10 cellular contexts compared by ENCODE assay signal in genomic region chr17:63516910-63517824, GRCh38. TPM values are rescaled to one million over a fixed set of nuclear protein-coding genes. Genes with fewer than 3 reads are reported as not detected.
DNase-seq lines count a peak whose midpoint lies in the region; ATAC-seq and TF ChIP-seq lines count a peak whose summit lies in the region.
"Had no signal": no experiment of that assay in that cellular context is flagged by ENCODE, and none has a peak within 500 bp of the region (broad histone marks: within the 10 kb centered on the region; RNA-seq: fewer than 3 reads in every experiment).

No MANE protein-coding gene starts in this region.

- no peak overlapping the region for H3K4me3 Mint-ChIP-seq in activated naive CD8-positive, alpha-beta T cell treated with anti-CD3 and anti-CD28 coated beads for 36 hours

- no peaks in the 10 kb centered on the region for H4K20me1 ChIP-seq in osteoblast (ENCODE audit: insufficient read depth, low read length)

- no peaks in the 10 kb centered on the region for H3K9me3 Mint-ChIP-seq in activated naive CD8-positive, alpha-beta T cell treated with anti-CD3 and anti-CD28 coated beads for 36 hours

- peaks cover 24% of the 10 kb centered on the region for H3K27me3 ChIP-seq in osteoblast (ENCODE audit: insufficient read depth, low read length)

- H2AFZ ChIP-seq in osteoblast (ENCODE audit: low read length): no peak overlapping the region

- H3K36me3 ChIP-seq in HEK293 (ENCODE audit: control insufficient read depth in 2 of 2, insufficient read depth in 1 of 2, low read length in 2 of 2): no peaks in the 10 kb centered on the region
- no peaks in the 10 kb centered on the region for H3K36me3 ChIP-seq in osteoblast (ENCODE audit: insufficient read depth, low read length)

- H3K9me3 ChIP-seq in HEK293 (ENCODE audit: control insufficient read depth, insufficient read depth, low read depth, low read length) (no peaks in the 10 kb centered on the region), osteoblast (ENCODE audit: low read depth, low read length) (no peaks in the 10 kb centered on the region)

- peaks cover 8% of the 10 kb centered on the region for H3K4me1 Mint-ChIP-seq in activated naive CD8-positive, alpha-beta T cell treated with anti-CD3 and anti-CD28 coated beads for 36 hours

- peaks cover 27% of the 10 kb centered on the region for H3K27me3 Mint-ChIP-seq in activated naive CD8-positive, alpha-beta T cell treated with anti-CD3 and anti-CD28 coated beads for 36 hours

- CTCF ChIA-PET in HEK293 (lab: Yijun Ruan, JAX): interaction anchor here (0.6 to 1.0 kb wide), 3 partner anchors 10 to 180 kb away, joined by 3 read pairs; no protein-coding TSS in a partner anchor

- no peaks in the 10 kb centered on the region for H3K36me3 Mint-ChIP-seq in activated naive CD8-positive, alpha-beta T cell treated with anti-CD3 and anti-CD28 coated beads for 36 hours

- DNase-seq in DMS53 (lab: John Stamatoyannopoulos, UW) (peak; percentile 67), osteoblast (ENCODE audit: insufficient read length, low spot score, missing footprints) (peak; percentile 89), erythroblast (lab: John Stamatoyannopoulos, UW) (no peak), NCI-H345 treated with DMSO at 0.1 percent for 48 hours (lab: John Stamatoyannopoulos, UW; ENCODE audit: unreplicated experiment) (no peak), left cardiac atrium (no peak)
- DNase-seq in activated naive CD8-positive, alpha-beta T cell treated with anti-CD3 and anti-CD28 coated beads for 36 hours: peak; percentile 41
- DNase-seq: effector CD4-positive, alpha-beta T cell; NCI-H1417 treated with DMSO at 0.1 percent for 48 hours had no signal

- intact Hi-C loops in left cardiac atrium (cut with DNase I): no loop called here

- H3K27ac Mint-ChIP-seq in activated naive CD8-positive, alpha-beta T cell treated with anti-CD3 and anti-CD28 coated beads for 36 hours: no peak overlapping the region

- TF ChIP-seq CTCF in HEK293 (tag by site-specific recombination; IDR thresholded peaks at IDR 0.05): no peak
- TF ChIP-seq CTCF in osteoblast (IDR thresholded peaks at IDR 0.05; ENCODE audit: extremely low read depth, low read depth, low read length): no peak

- H3K4me1 ChIP-seq in HEK293 (ENCODE audit: control insufficient read depth, insufficient read depth, low read length) (no peaks in the 10 kb centered on the region), osteoblast (ENCODE audit: insufficient read depth, low read length) (peaks cover 9% of the 10 kb centered on the region)

- POLR2A ChIA-PET in HEK293 (lab: Yijun Ruan, JAX): no interaction called here

- no peak overlapping the region for H3K4me3 ChIP-seq in HEK293 (ENCODE audit: low read depth, low read length)
- no peak overlapping the region for H3K4me3 ChIP-seq in osteoblast (ENCODE audit: insufficient read depth, low read length)

- ATAC-seq in GM18505 (IDR thresholded peaks at IDR 0.05; ENCODE audit: unreplicated experiment): no peak
- ATAC-seq in left cardiac atrium: no peak

- H3K27ac ChIP-seq in HEK293 (ENCODE audit: extremely low read depth, low read depth, low read length): no peak overlapping the region
- H3K27ac ChIP-seq in osteoblast (ENCODE audit: low read depth, low read length): no peak overlapping the region

- no peak for TF ChIP-seq POLR2A in erythroblast (IDR thresholded peaks at IDR 0.05; ENCODE audit: low read length)
- TF ChIP-seq POLR2A in GM18505 (IDR thresholded peaks at IDR 0.05; ENCODE audit: borderline replicate concordance, extremely low read depth, insufficient read depth, insufficient read length): no peak

- H3K79me2 ChIP-seq in osteoblast (ENCODE audit: insufficient read depth, low read length): no peaks in the 10 kb centered on the region

- H3K4me2 ChIP-seq in osteoblast (ENCODE audit: insufficient read depth, low read length): peak overlapping the region; percentile 6

TF ChIP-seq in HEK293, 187 proteins besides CTCF, POLR2A, EP300 and RAD21 (continues in another document):
- TF ChIP-seq ZNF366 (tag by site-specific recombination; conservative IDR thresholded peaks at IDR 0.05) (no peak), ZNF626 (tag by site-specific recombination; IDR thresholded peaks at IDR 0.05) (no peak), KLF16 (tag by site-specific recombination; IDR thresholded peaks at IDR 0.05) (no peak), ZNF202 (tag by site-specific recombination; IDR thresholded peaks at IDR 0.05; ENCODE audit: borderline replicate concordance) (no peak), ZSCAN18 (tag by site-specific recombination; IDR thresholded peaks at IDR 0.05) (no peak), ZNF2 (tag by site-specific recombination; IDR thresholded peaks at IDR 0.05) (no peak), EGR2 (tag by site-specific recombination; IDR thresholded peaks at IDR 0.05; ENCODE audit: low read depth) (peak; percentile 98), ZNF266 (tag by site-specific recombination; IDR thresholded peaks at IDR 0.05; ENCODE audit: low read depth) (no peak), ZNF335 (tag by site-specific recombination; conservative IDR thresholded peaks at IDR 0.05) (no peak), ZNF18 (tag by site-specific recombination; IDR thresholded peaks at IDR 0.05) (no peak), TCF7L2 (IDR thresholded peaks at IDR 0.05; ENCODE audit: borderline replicate concordance, low read depth, low read length) (no peak), ZNF544 (tag by site-specific recombination; IDR thresholded peaks at IDR 0.05) (no peak), ZNF785 (tag by site-specific recombination; IDR thresholded peaks at IDR 0.05) (no peak), GLIS2 (tag by site-specific recombination; IDR thresholded peaks at IDR 0.05) (0 out of 2 replicates have a peak, but pooled peaks have one; percentile 41), ZNF488 (tag by site-specific recombination; IDR thresholded peaks at IDR 0.05) (no peak), ZFHX2 (tag by site-specific recombination; conservative IDR thresholded peaks at IDR 0.05) (peak; percentile 99), SP7 (tag by site-specific recombination; IDR thresholded peaks at IDR 0.05) (0 out of 2 replicates have a peak, but pooled peaks have one; percentile 19), ZNF670 (tag by site-specific recombination; IDR thresholded peaks at IDR 0.05; ENCODE audit: low read depth) (no peak), HOXD13 (CRISPR knock-in tag; IDR thresholded peaks at IDR 0.05; ENCODE audit: borderline replicate concordance) (no peak), ZNF184 (tag by site-specific recombination; IDR thresholded peaks at IDR 0.05) (no peak), ZNF19 (tag by site-specific recombination; IDR thresholded peaks at IDR 0.05; ENCODE audit: low read depth) (no peak), ZNF16 (tag by site-specific recombination; IDR thresholded peaks at IDR 0.05; ENCODE audit: low read depth) (no peak), ZNF549 (tag by site-specific recombination; IDR thresholded peaks at IDR 0.05) (no peak), ZNF473 (tag by site-specific recombination; IDR thresholded peaks at IDR 0.05) (no peak), ZNF354C (tag by site-specific recombination; IDR thresholded peaks at IDR 0.05; ENCODE audit: borderline replicate concordance, low read depth) (no peak), ZNF677 (tag by site-specific recombination; IDR thresholded peaks at IDR 0.05) (no peak)

RNA-seq across cellular contexts. Expression of gene KCNH6, which starts 6.0 kb away (rescaled TPM):
- total RNA-seq in activated naive CD8-positive, alpha-beta T cell treated with anti-CD3 and anti-CD28 coated beads for 36 hours: not detected
- not detected in 2 replicates for total RNA-seq in osteoblast
- total RNA-seq in left cardiac atrium: not detected

RNA-seq across cellular contexts. Expression of gene DCAF7, which starts 33.1 kb away (rescaled TPM):
- total RNA-seq in activated naive CD8-positive, alpha-beta T cell treated with anti-CD3 and anti-CD28 coated beads for 36 hours: 10 to 100 TPM; 92.1 to 95.1 TPM
- total RNA-seq in osteoblast (23.3 and 24.6 TPM in 2 replicates), left cardiac atrium (10 to 100 TPM; 43.5 to 49.5 TPM)

RNA-seq across cellular contexts. Expression of gene ACE, which starts 40.3 kb away (rescaled TPM):
- not detected for total RNA-seq in activated naive CD8-positive, alpha-beta T cell treated with anti-CD3 and anti-CD28 coated beads for 36 hours
- 10.1 and 17.7 TPM in 2 replicates for total RNA-seq in osteoblast
- total RNA-seq in left cardiac atrium: 1 to 10 TPM; 4.3 to 7.0 TPM

Comparison
In these comparisons a context has a peak if more than half of its experiments do, and no peak if none do; other contexts are left out.
1. DNase-seq: peak in DMS53 (single experiment), activated naive CD8-positive, alpha-beta T cell treated with anti-CD3 and anti-CD28 coated beads for 36 hours (single experiment) and osteoblast (single experiment); none in erythroblast (0 of 2), NCI-H345 treated with DMSO at 0.1 percent for 48 hours (single experiment) and left cardiac atrium (single experiment).
2. RNA of gene ACE, which starts 40.3 kb away (total RNA-seq): 10.1 to 17.7 TPM in osteoblast and 4.3 to 7.0 TPM in left cardiac atrium; not detected in activated naive CD8-positive, alpha-beta T cell treated with anti-CD3 and anti-CD28 coated beads for 36 hours; every median in the first group is over 4 times any median in the second.